Comparison of ENCODE assay signal across 8 cellular contexts in the genomic region with DNA sequence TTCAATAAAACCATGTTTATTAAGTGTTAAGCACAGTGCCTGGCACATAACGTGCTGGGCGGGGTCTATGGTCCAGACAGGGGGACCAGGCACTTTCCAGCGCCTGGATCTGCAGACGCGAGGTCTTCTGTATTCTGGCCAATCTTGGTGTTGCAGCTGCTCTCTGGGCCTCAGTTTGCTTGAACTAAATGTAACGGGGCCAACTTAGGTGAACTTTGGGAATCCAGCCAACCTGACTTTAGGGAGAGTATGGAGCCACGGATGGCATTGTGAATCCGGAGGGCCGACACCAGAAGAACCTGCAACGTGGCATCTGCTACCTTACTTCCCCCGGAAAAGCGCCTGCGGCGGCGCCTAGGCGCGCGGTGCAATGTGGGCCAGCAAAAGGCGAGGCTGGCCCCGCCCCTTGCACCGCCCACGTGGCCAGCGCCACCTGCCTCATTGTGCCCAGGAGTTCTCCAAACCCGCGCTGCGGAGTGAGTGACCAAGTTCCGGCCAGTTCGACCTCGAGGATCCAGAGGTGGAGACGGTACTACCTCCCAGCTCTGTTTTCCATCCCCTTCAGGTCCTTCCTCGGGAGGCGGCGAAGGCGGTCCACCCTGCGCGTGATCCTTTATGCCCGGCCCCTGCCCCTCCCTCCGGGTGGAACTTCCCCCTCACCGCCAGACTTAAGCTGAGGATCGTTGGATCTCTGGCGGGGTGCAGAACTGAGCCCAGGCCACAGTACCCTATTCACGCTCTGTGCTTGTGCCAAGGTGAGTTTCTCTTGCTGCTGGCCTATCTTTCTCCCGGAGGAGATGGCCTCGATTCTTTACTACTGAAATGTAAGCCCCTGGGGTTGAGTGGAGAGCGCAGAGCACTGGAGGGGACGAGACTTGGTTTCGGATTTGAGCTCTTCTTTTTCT. TPM values are rescaled to one million over a fixed set of nuclear protein-coding genes. Genes with fewer than 3 reads are reported as not detected.
DNase-seq lines count a peak whose midpoint lies in the region; ATAC-seq and TF ChIP-seq lines count a peak whose summit lies in the region.

A gene (plus strand): TSS at position 426 of the 905 bp plus-strand sequence. CDS start 10,969 bp downstream, outside the sequence.

- no peaks in the 10 kb centered on the region for H3K9me2 ChIP-seq in SU-DHL-6 (replicated peaks; ENCODE audit: insufficient read depth, low read length)

- peaks cover 7% of the 10 kb centered on the region for H3K36me3 ChIP-seq in SU-DHL-6 (ENCODE audit: low read length)
- no peaks in the 10 kb centered on the region for H3K36me3 ChIP-seq in parathyroid adenoma (ENCODE audit: control insufficient read depth, insufficient read depth, low read length)
- peaks cover 0 to 13% (median 0%) of the 10 kb centered on the region in 3 donors for H3K36me3 ChIP-seq in tibial artery

- H2AFZ ChIP-seq in SU-DHL-6 (ENCODE audit: low read depth, low read length, severe bottlenecking) (peak within 1 kb of the TSS; percentile 85), parathyroid adenoma (peak within 1 kb of the TSS; percentile 94)

- peak within 1 kb of the TSS; percentile 99 for H3K4me2 ChIP-seq in SU-DHL-6 (ENCODE audit: low read depth, low read length, poor library complexity, severe bottlenecking)
- peak within 1 kb of the TSS; percentile 88 for H3K4me2 ChIP-seq in parathyroid adenoma (ENCODE audit: low read length)

- H4K20me1 ChIP-seq in SU-DHL-6 (ENCODE audit: low read depth, low read length), result no peaks in the 10 kb centered on the region

- peaks cover 7% of the 10 kb centered on the region for H3K36me3 Mint-ChIP-seq in activated naive CD8-positive, alpha-beta T cell treated with anti-CD3 and anti-CD28 coated beads, Interleukin-2, amount 10 ng/mL, durations not matched to agents 7 days and 5 days

- H3K9me3 ChIP-seq in SU-DHL-6 (ENCODE audit: insufficient read depth, low read length) (no peaks in the 10 kb centered on the region), parathyroid adenoma (ENCODE audit: control insufficient read depth, low read length) (no peaks in the 10 kb centered on the region), tibial artery (no peaks in the 10 kb centered on the region)

- POLR2A ChIA-PET in activated naive CD8-positive, alpha-beta T cell treated with anti-CD3 and anti-CD28 coated beads, Interleukin-2, amount 10 ng/mL, durations not matched to agents 7 days and 5 days (lab: Charles Lee), result interaction anchor here (0.8 to 2.4 kb wide), 16 partner anchors 9 to 829 kb away, joined by 3 to 45 read pairs (median 4); a partner anchor contains a TSS

- peak within 1 kb of the TSS; percentile 94 for H3K4me3 Mint-ChIP-seq in activated naive CD8-positive, alpha-beta T cell treated with anti-CD3 and anti-CD28 coated beads, Interleukin-2, amount 10 ng/mL, durations not matched to agents 7 days and 5 days

- no peaks in the 10 kb centered on the region for H3K27me3 ChIP-seq in SU-DHL-6 (ENCODE audit: low read length)
- no peaks in the 10 kb centered on the region for H3K27me3 ChIP-seq in parathyroid adenoma (ENCODE audit: control insufficient read depth, insufficient read depth, low read length)
- no peaks in the 10 kb centered on the region for H3K27me3 ChIP-seq in tibial artery

- peak within 1 kb of the TSS; percentile 73 for H3K4me3 ChIP-seq in GM12865 (ENCODE audit: low read depth, low read length)
- peak within 1 kb of the TSS; percentile 85 for H3K4me3 ChIP-seq in SU-DHL-6 (ENCODE audit: insufficient read depth, low read length, poor library complexity, severe bottlenecking)
- H3K4me3 ChIP-seq in parathyroid adenoma (ENCODE audit: low read depth, low read length), result peak within 1 kb of the TSS; percentile 72
- peak within 1 kb of the TSS; percentile 64 to 66 for H3K4me3 ChIP-seq in tibial artery

- no peak for TF ChIP-seq CTCF in GM12865 (IDR thresholded peaks at IDR 0.05; ENCODE audit: insufficient read depth, low read depth, low read length, missing control alignments)
- no peak for TF ChIP-seq CTCF in SU-DHL-6 (IDR thresholded peaks at IDR 0.05; ENCODE audit: insufficient read depth, low read length, poor library complexity, severe bottlenecking)
- TF ChIP-seq CTCF in parathyroid adenoma (IDR thresholded peaks at IDR 0.05), result no peak
- no peak for TF ChIP-seq CTCF in tibial artery (IDR thresholded peaks at IDR 0.05)

- H3K27me3 Mint-ChIP-seq in activated naive CD8-positive, alpha-beta T cell treated with anti-CD3 and anti-CD28 coated beads, Interleukin-2, amount 10 ng/mL, durations not matched to agents 7 days and 5 days, result peaks cover 8% of the 10 kb centered on the region

- H3K9ac ChIP-seq in SU-DHL-6 (ENCODE audit: low read length) (peak within 1 kb of the TSS; percentile 78), parathyroid adenoma (peak within 1 kb of the TSS; percentile 19)

- H3K27ac ChIP-seq in SU-DHL-6 (ENCODE audit: low read depth, low read length), result peak within 1 kb of the TSS; percentile 70
- H3K27ac ChIP-seq in parathyroid adenoma, result peak within 1 kb of the TSS; percentile 76
- peak within 1 kb of the TSS; percentile 79 to 80 for H3K27ac ChIP-seq in tibial artery

- intact Hi-C loops in Right ventricle myocardium superior (cut with DNase I), result no loop called here
- intact Hi-C loops in tibial artery (cut with DNase I; ENCODE audit: low total_unique reads), result no loop called here

- H3K4me1 Mint-ChIP-seq in activated naive CD8-positive, alpha-beta T cell treated with anti-CD3 and anti-CD28 coated beads, Interleukin-2, amount 10 ng/mL, durations not matched to agents 7 days and 5 days, result peaks cover 16% of the 10 kb centered on the region

- DNase-seq in GM12865 (ENCODE audit: low read depth) (peak; percentile 94), NCI-H1417 (lab: John Stamatoyannopoulos, UW) (peak; percentile 94 to 96 (median 95)), Right ventricle myocardium superior (peak; percentile 94), tibial artery (peak; percentile 82 to 93)
- peak; percentile 94 for DNase-seq in activated naive CD8-positive, alpha-beta T cell treated with anti-CD3 and anti-CD28 coated beads, Interleukin-2, amount 10 ng/mL, durations not matched to agents 7 days and 5 days

- ATAC-seq in HG02759 (IDR thresholded peaks at IDR 0.05; ENCODE audit: unreplicated experiment), result peak; percentile 94
- peak; percentile 92 for ATAC-seq in activated naive CD8-positive, alpha-beta T cell treated with anti-CD3 and anti-CD28 coated beads, Interleukin-2, amount 10 ng/mL, durations not matched to agents 7 days and 5 days (ENCODE audit: low read depth)
- ATAC-seq in Right ventricle myocardium superior (ENCODE audit: poor library complexity), result peak; percentile 99

- no peaks in the 10 kb centered on the region for H3F3A ChIP-seq in SU-DHL-6 (ENCODE audit: insufficient read depth)

- H3K27ac Mint-ChIP-seq in activated naive CD8-positive, alpha-beta T cell treated with anti-CD3 and anti-CD28 coated beads, Interleukin-2, amount 10 ng/mL, durations not matched to agents 7 days and 5 days, result peak within 1 kb of the TSS; percentile 89

- H3K9me3 Mint-ChIP-seq in activated naive CD8-positive, alpha-beta T cell treated with anti-CD3 and anti-CD28 coated beads, Interleukin-2, amount 10 ng/mL, durations not matched to agents 7 days and 5 days, result no peaks in the 10 kb centered on the region

- peaks cover 37% of the 10 kb centered on the region for H3K79me2 ChIP-seq in SU-DHL-6 (ENCODE audit: insufficient read depth, low read length)
- no peaks in the 10 kb centered on the region for H3K79me2 ChIP-seq in parathyroid adenoma

- H3K4me1 ChIP-seq in parathyroid adenoma, result no peaks in the 10 kb centered on the region
- H3K4me1 ChIP-seq in tibial artery, result peaks cover 0 to 19% (median 13%) of the 10 kb centered on the region in 4 donors

RNA-seq across cellular contexts. Expression of the gene that starts here (rescaled TPM):
- total RNA-seq in activated naive CD8-positive, alpha-beta T cell treated with anti-CD3 and anti-CD28 coated beads, Interleukin-2, amount 10 ng/mL, durations not matched to agents 7 days and 5 days, result 100 to 1,000 TPM; 102 to 116 TPM
- total RNA-seq in Right ventricle myocardium superior, result 43.3 TPM

Comparison
In these comparisons a context has a peak if more than half of its experiments do, and no peak if none do; other contexts are left out.
1. Peak in every context shown above with its lines: DNase-seq, ATAC-seq, H3K4me3 ChIP-seq and H3K27ac ChIP-seq.